Comparison of ENCODE assay signal across 6 cellular contexts in genomic region chr16:88149663-88150062, GRCh38.
DNase-seq lines count a peak whose midpoint lies in the region; ATAC-seq, FAIRE-seq and TF ChIP-seq lines count a peak whose summit lies in the region.
"Not testable (repeated sequence)": the region's sequence is repeated elsewhere in the genome, so short reads cannot be mapped to it uniquely, and the experiment has no call there.

No MANE protein-coding gene starts in this region.

- BruUV-seq in HCT116 (replicated peaks; lab: Mats Ljungman, UMichigan); HepG2 (replicated peaks; lab: Mats Ljungman, UMichigan): not testable (repeated sequence)

- in situ Hi-C loops in HepG2 (cut with HindIII; ENCODE audit: extremely low pct_ligation_motif_present, low pct_unique_long_range_greater_than_20kb) = not testable (repeated sequence)

- not testable (repeated sequence) for TF ChIP-seq EP300 in HepG2 (IDR thresholded peaks at IDR 0.05; ENCODE audit: low read depth in 2 of 2, low read length in 2 of 2); HepG2 (CRISPR knock-in tag; IDR thresholded peaks at IDR 0.05; ENCODE audit: borderline replicate concordance)

- peak overlapping the region; percentile 25 for H3K27ac Mint-ChIP-seq in nephron progenitor cell

- H3K9me2 ChIP-seq in HCT116 (ENCODE audit: insufficient read depth) = not testable (repeated sequence)

- H3K36me3 ChIP-seq in HCT116 (ENCODE audit: control insufficient read depth in 1 of 2, insufficient read depth in 2 of 2, low read length in 2 of 2); HepG2 (replicated peaks in 1 of 2; ENCODE audit: control insufficient read depth in 1 of 2, insufficient read depth in 2 of 2, low read length in 2 of 2): not testable (repeated sequence)

- H3K79me2 ChIP-seq in HCT116 (ENCODE audit: insufficient read depth, low read length); HepG2 (ENCODE audit: insufficient read depth, low read length): not testable (repeated sequence)

- H3K4me3 ChIP-seq in HCT116 (replicated peaks in 1 of 2; ENCODE audit: low read depth in 1 of 2, low read length in 2 of 2); HepG2 (replicated peaks in 1 of 3; ENCODE audit: insufficient read depth in 1 of 3, low read depth in 2 of 3, low read length in 3 of 3): not testable (repeated sequence)

- TF ChIP-seq POLR2A in HCT116 (IDR thresholded peaks at IDR 0.05; ENCODE audit: borderline replicate concordance, extremely low read depth, insufficient read depth, insufficient read length); HepG2 (IDR thresholded peaks at IDR 0.05; ENCODE audit: insufficient read depth in 1 of 2, low read depth in 2 of 2, low read length in 2 of 2): not testable (repeated sequence)

- not testable (repeated sequence) for H3K27me3 ChIP-seq in HCT116 (ENCODE audit: insufficient read depth, low read length)
- H3K27me3 ChIP-seq in HepG2 (ENCODE audit: control insufficient read depth in 1 of 2, insufficient read depth in 2 of 2, low read length in 2 of 2) = peaks cover 1 to 19% of the 10 kb centered on the region in 2 experiments; a peak in 4 of 5 replicates

- POLR2A ChIA-PET in HCT116 (lab: Charles Lee); HepG2 (lab: Yijun Ruan, JAX): not testable (repeated sequence)

- H4K20me1 ChIP-seq in HCT116 (ENCODE audit: insufficient read depth); HepG2 (ENCODE audit: insufficient read depth, low read length): not testable (repeated sequence)

- not testable (repeated sequence) for H3K27ac ChIP-seq in HCT116 (ENCODE audit: low read depth, low read length); HepG2 (ENCODE audit: extremely low read length, insufficient read depth, low read length)

- 60% methylated on average over 3 of the region's 3 CpGs for WGBS in HepG2 (ENCODE audit: low lambda C conversion rate)

- H2AFZ ChIP-seq in HCT116 (ENCODE audit: low read depth, low read length, poor library complexity, severe bottlenecking); HepG2 (ENCODE audit: low read length): not testable (repeated sequence)

- H3K4me1 ChIP-seq in HCT116 (ENCODE audit: control insufficient read depth in 1 of 2, insufficient read depth in 2 of 2, low read length in 2 of 2) = peaks cover 0 to 26% of the 10 kb centered on the region in 2 experiments; a peak in 2 of 4 replicates
- peaks cover 47% of the 10 kb centered on the region for H3K4me1 ChIP-seq in HepG2 (ENCODE audit: insufficient read depth, low read length)

- RAD21 ChIA-PET in HCT116 (lab: Charles Lee; ENCODE audit: low non-redundant PET in 1 of 2, low total read pairs in 2 of 2, uncharacterized antibody in 2 of 2, unreplicated experiment in 2 of 2) = not testable (repeated sequence)

- TF ChIP-seq CTCF in HCT116 (IDR thresholded peaks at IDR 0.05 in 2 of 3, conservative IDR thresholded peaks at IDR 0.05 in 1 of 3; ENCODE audit: borderline replicate concordance in 1 of 3, insufficient read depth in 1 of 3, low read depth in 2 of 3, low read length in 2 of 3); HepG2 (CRISPR knock-in tag; IDR thresholded peaks at IDR 0.05); nephron progenitor cell (IDR thresholded peaks at IDR 0.05): not testable (repeated sequence)

- not testable (repeated sequence) for DNase-seq in HCT116 (ENCODE audit: low read depth, low spot score); HepG2 (ENCODE audit: low spot score); nephron progenitor cell; urothelium cell line (ENCODE audit: low spot score)
- peak; percentile 8 for DNase-seq in Right ventricle myocardium superior

- intact Hi-C loops in HCT116 (cut with micrococcal nuclease); Right ventricle myocardium superior (cut with DNase I); HepG2 (cut with micrococcal nuclease; ENCODE audit: unreplicated experiment): not testable (repeated sequence)

- FAIRE-seq in HepG2 (lab: Jason Lieb, UNC) = not testable (repeated sequence)
- FAIRE-seq in urothelium cell line (lab: Jason Lieb, UNC) = peak; percentile 62

- H3K9ac ChIP-seq in HCT116 (ENCODE audit: low read length); HepG2 (ENCODE audit: insufficient read depth, low read depth, low read length): not testable (repeated sequence)

- peak overlapping the region; percentile 62 for H3K4me2 ChIP-seq in HCT116 (ENCODE audit: low read length)
- H3K4me2 ChIP-seq in HepG2 (ENCODE audit: low read depth, low read length) = peak overlapping the region; percentile 41

- not testable (repeated sequence) for H3K27me3 Mint-ChIP-seq in nephron progenitor cell (ENCODE audit: low read depth, poor library complexity)

- CTCF ChIA-PET in HCT116 (lab: Charles Lee); HepG2 (lab: Yijun Ruan, JAX; ENCODE audit: low intra/inter-chr PET ratio, low total read pairs): not testable (repeated sequence)

- not testable (repeated sequence) for H3K9me3 Mint-ChIP-seq in nephron progenitor cell

- H3K36me3 Mint-ChIP-seq in nephron progenitor cell (ENCODE audit: low read depth) = not testable (repeated sequence)

- TF ChIP-seq RAD21 in HCT116 (IDR thresholded peaks at IDR 0.05; ENCODE audit: low read depth); HepG2 (CRISPR knock-in tag; IDR thresholded peaks at IDR 0.05): not testable (repeated sequence)

- 0 out of 2 replicates have a peak, but pooled peaks have one; percentile 7 for ATAC-seq in HCT116
- not testable (repeated sequence) for ATAC-seq in SK-N-SH treated with all-trans-retinoic acid at 6 μM for 48 hours; Right ventricle myocardium superior (ENCODE audit: poor library complexity); HepG2

- not testable (repeated sequence) for H3K9me3 ChIP-seq in HCT116 (ENCODE audit: control insufficient read depth in 1 of 2, insufficient read depth in 1 of 2, low read depth in 1 of 2, low read length in 2 of 2); HepG2 (ENCODE audit: low read length)

- H3K4me1 Mint-ChIP-seq in nephron progenitor cell = peaks cover 30% of the 10 kb centered on the region

- not testable (repeated sequence) for H3K4me3 Mint-ChIP-seq in nephron progenitor cell

TF ChIP-seq in SK-N-SH treated with all-trans-retinoic acid at 6 μM for 48 hours, 23 proteins besides CTCF, POLR2A, EP300 and RAD21:
- TF ChIP-seq ZFP3 (CRISPR knock-in tag; IDR thresholded peaks at IDR 0.05) = peak; percentile 94

TF ChIP-seq in HepG2, 621 proteins besides CTCF, POLR2A, EP300 and RAD21:
- 0 out of 2 replicates have a peak, but pooled peaks have one; percentile 36 for TF ChIP-seq THAP9 (CRISPR knock-in tag; IDR thresholded peaks at IDR 0.05; ENCODE audit: borderline replicate concordance)
- 0 out of 2 replicates have a peak, but pooled peaks have one; percentile 45 for TF ChIP-seq ZNF75D (CRISPR knock-in tag; IDR thresholded peaks at IDR 0.05; ENCODE audit: borderline replicate concordance)
- TF ChIP-seq ZNF510 (CRISPR knock-in tag; IDR thresholded peaks at IDR 0.05; ENCODE audit: low read depth) = 0 out of 2 replicates have a peak, but pooled peaks have one; percentile 47
- peak; percentile 34; the same call in 1 of the 2 replicates for TF ChIP-seq ZNF263 (CRISPR knock-in tag; IDR thresholded peaks at IDR 0.05)
TF ChIP-seq in HepG2: peak in this region for 4; not testable (repeated sequence) for 617.
